22 cellular contexts compared by ENCODE assay signal in genomic region chr1:177600936-177601335, GRCh38.
"Had no signal": no experiment of that assay in that cellular context is flagged by ENCODE, and none has a peak within 500 bp of the region (broad histone marks: within the 10 kb centered on the region; RNA-seq: fewer than 3 reads in every experiment).

No MANE protein-coding gene starts in this region.

- ATAC-seq: activated naive CD8-positive, alpha-beta T cell treated with anti-CD3 and anti-CD28 coated beads, Interleukin-2, amount 50 U/mL, for 24 hours; left ventricle myocardium superior; natural killer cell treated with Interleukin-12 subunit alpha and Interleukin-12 subunit beta and Interleukin-15 and Interleukin-18, amount 100 ng/mL, for 72 hours; right cardiac atrium; stimulated activated naive CD8-positive, alpha-beta T cell treated with anti-CD3 and anti-CD28 coated beads, Interleukin-15, amount 100 ng/mL, for 72 hours; T-helper 17 cell had no signal

- H3K4me1 ChIP-seq: suprapubic skin, transverse colon had no signal

- H3K4me3 Mint-ChIP-seq: activated CD4-positive, alpha-beta memory T cell treated with anti-CD3 and anti-CD28 coated beads, Interleukin-2, amount 10 ng/mL, durations not matched to agents 7 days and 5 days; activated naive CD8-positive, alpha-beta T cell treated with anti-CD3 and anti-CD28 coated beads, Interleukin-2, amount 50 U/mL, for 24 hours; natural killer cell treated with Interleukin-12 subunit alpha and Interleukin-12 subunit beta and Interleukin-15 and Interleukin-18, amount 100 ng/mL, for 72 hours; stimulated activated naive CD8-positive, alpha-beta T cell treated with anti-CD3 and anti-CD28 coated beads, Interleukin-15, amount 100 ng/mL, for 72 hours; T-helper 17 cell had no signal

- H3K4me3 ChIP-seq: cardiac muscle cell, suprapubic skin, transverse colon had no signal

- H3K27ac ChIP-seq: cardiac muscle cell, suprapubic skin, transverse colon had no signal

- H3K27me3 ChIP-seq: suprapubic skin, transverse colon had no signal

- DNase-seq: activated CD4-positive, alpha-beta memory T cell treated with anti-CD3 and anti-CD28 coated beads, Interleukin-2, amount 10 ng/mL, durations not matched to agents 7 days and 5 days; activated CD4-positive, alpha-beta T cell treated with anti-CD3 and anti-CD28 coated beads for 48 hours; activated CD4-positive, CD25-positive, alpha-beta regulatory T cell; activated gamma-delta T cell; activated naive CD4-positive, alpha-beta T cell treated with anti-CD3 and anti-CD28 coated beads, Interleukin-2, amount 50 U/mL, for 16 hours; activated naive CD8-positive, alpha-beta T cell treated with anti-CD3 and anti-CD28 coated beads, Interleukin-2, amount 50 U/mL, for 24 hours; activated T-cell treated with anti-CD3 and anti-CD28 coated beads for 4 hours; dermis blood vessel endothelial cell; effector CD8-positive, alpha-beta T cell; foreskin melanocyte; left ventricle myocardium superior; mammary epithelial cell; midbrain; right cardiac atrium; stimulated activated CD4-positive, alpha-beta T cell treated with anti-CD3 and anti-CD28 coated beads, Interleukin-1b, Interleukin-23, amount 100 ng/mL, for 48 hours; stimulated activated naive CD8-positive, alpha-beta T cell treated with anti-CD3 and anti-CD28 coated beads, Interleukin-15, amount 100 ng/mL, for 72 hours; T-helper 17 cell; transverse colon had no signal

- H3K27me3 Mint-ChIP-seq: activated CD4-positive, alpha-beta memory T cell treated with anti-CD3 and anti-CD28 coated beads, Interleukin-2, amount 10 ng/mL, durations not matched to agents 7 days and 5 days; activated naive CD8-positive, alpha-beta T cell treated with anti-CD3 and anti-CD28 coated beads, Interleukin-2, amount 50 U/mL, for 24 hours; natural killer cell treated with Interleukin-12 subunit alpha and Interleukin-12 subunit beta and Interleukin-15 and Interleukin-18, amount 100 ng/mL, for 72 hours; stimulated activated naive CD8-positive, alpha-beta T cell treated with anti-CD3 and anti-CD28 coated beads, Interleukin-15, amount 100 ng/mL, for 72 hours; T-helper 17 cell had no signal

- H3K36me3 ChIP-seq: cardiac muscle cell, suprapubic skin, transverse colon had no signal

- H3K27ac Mint-ChIP-seq: activated CD4-positive, alpha-beta memory T cell treated with anti-CD3 and anti-CD28 coated beads, Interleukin-2, amount 10 ng/mL, durations not matched to agents 7 days and 5 days; activated naive CD8-positive, alpha-beta T cell treated with anti-CD3 and anti-CD28 coated beads, Interleukin-2, amount 50 U/mL, for 24 hours; natural killer cell treated with Interleukin-12 subunit alpha and Interleukin-12 subunit beta and Interleukin-15 and Interleukin-18, amount 100 ng/mL, for 72 hours; stimulated activated naive CD8-positive, alpha-beta T cell treated with anti-CD3 and anti-CD28 coated beads, Interleukin-15, amount 100 ng/mL, for 72 hours; T-helper 17 cell had no signal

- H3K9me3 ChIP-seq: suprapubic skin, transverse colon had no signal

- FAIRE-seq: urothelium cell line had no signal

- H3K4me1 Mint-ChIP-seq: activated CD4-positive, alpha-beta memory T cell treated with anti-CD3 and anti-CD28 coated beads, Interleukin-2, amount 10 ng/mL, durations not matched to agents 7 days and 5 days; activated naive CD8-positive, alpha-beta T cell treated with anti-CD3 and anti-CD28 coated beads, Interleukin-2, amount 50 U/mL, for 24 hours; stimulated activated naive CD8-positive, alpha-beta T cell treated with anti-CD3 and anti-CD28 coated beads, Interleukin-15, amount 100 ng/mL, for 72 hours; T-helper 17 cell had no signal
